In genomic region chr19:44807162-44807561, GRCh38 we compare ENCODE assay signal across 2 cellular contexts.
TF ChIP-seq lines count a peak whose summit lies in the region.

No MANE protein-coding gene starts in this region.

TF ChIP-seq in A549, 52 proteins besides CTCF, POLR2A, EP300 and RAD21:
- TF ChIP-seq BCL3 (IDR thresholded peaks at IDR 0.05) (no peak), ELK1 (IDR thresholded peaks at IDR 0.05; ENCODE audit: low read depth, low read length) (no peak), NPAS2 (CRISPR knock-in tag; IDR thresholded peaks at IDR 0.05; ENCODE audit: borderline replicate concordance) (peak; percentile 42; the same call in 1 of the 2 replicates), EHMT2 (IDR thresholded peaks at IDR 0.05; ENCODE audit: low read depth) (no peak), MYC (IDR thresholded peaks at IDR 0.05; ENCODE audit: borderline replicate concordance, low read length) (no peak), TFCP2L1 (CRISPR knock-in tag; IDR thresholded peaks at IDR 0.05) (no peak), ZFP36 (IDR thresholded peaks at IDR 0.05; ENCODE audit: borderline replicate concordance, partially characterized antibody) (peak; percentile 54), USF2 (IDR thresholded peaks at IDR 0.05) (no peak), JUN (IDR thresholded peaks at IDR 0.05) (no peak), HOXA7 (CRISPR knock-in tag; IDR thresholded peaks at IDR 0.05) (no peak), ZSCAN20 (CRISPR knock-in tag; IDR thresholded peaks at IDR 0.05) (no peak), MAX (IDR thresholded peaks at IDR 0.05) (no peak; the same call in 1 of the 2 replicates), REST (IDR thresholded peaks at IDR 0.05) (no peak), MAZ (IDR thresholded peaks at IDR 0.05; ENCODE audit: borderline replicate concordance, low read depth, low read length) (no peak), CBX8 (IDR thresholded peaks at IDR 0.05) (no peak), CBX2 (IDR thresholded peaks at IDR 0.05; ENCODE audit: borderline replicate concordance, low read depth) (no peak), ZNF302 (CRISPR knock-in tag; IDR thresholded peaks at IDR 0.05) (no peak), CHD2 (IDR thresholded peaks at IDR 0.05; ENCODE audit: low read length, partially characterized antibody) (no peak), PBX3 (IDR thresholded peaks at IDR 0.05) (no peak), KDM5A (IDR thresholded peaks at IDR 0.05) (no peak), HOXB5 (CRISPR knock-in tag; IDR thresholded peaks at IDR 0.05) (no peak), HDAC2 (IDR thresholded peaks at IDR 0.05) (no peak), NFE2L2 (conservative IDR thresholded peaks at IDR 0.05; ENCODE audit: low read length) (no peak), BHLHE40 (IDR thresholded peaks at IDR 0.05; ENCODE audit: low read depth, low read length) (peak; percentile 93), RFX5 (IDR thresholded peaks at IDR 0.05) (no peak), GATA3 (IDR thresholded peaks at IDR 0.05; ENCODE audit: borderline replicate concordance) (no peak)
TF ChIP-seq in A549: peak in this region for 3.

TF ChIP-seq in HepG2, 621 proteins besides CTCF, POLR2A, EP300 and RAD21 (continues in another document):
- peak; percentile 82 for TF ChIP-seq TFE3 (CRISPR knock-in tag; IDR thresholded peaks at IDR 0.05)
- TF ChIP-seq ZNF12 (CRISPR knock-in tag; IDR thresholded peaks at IDR 0.05) = peak; percentile 45; the same call in 1 of the 2 replicates
- no peak for TF ChIP-seq KMT2A (CRISPR knock-in tag; IDR thresholded peaks at IDR 0.05)
- no peak for TF ChIP-seq NR2F6 (IDR thresholded peaks at IDR 0.05)
- TF ChIP-seq NR2F6 (CRISPR knock-in tag; IDR thresholded peaks at IDR 0.05) = peak; percentile 66
- TF ChIP-seq SAP130 (CRISPR knock-in tag; IDR thresholded peaks at IDR 0.05; ENCODE audit: low read depth) = peak; percentile 72
- 0 out of 2 replicates have a peak, but pooled peaks have one; percentile 37 for TF ChIP-seq RARA (CRISPR knock-in tag; IDR thresholded peaks at IDR 0.05)
- no peak for TF ChIP-seq BRD4 (CRISPR knock-in tag; IDR thresholded peaks at IDR 0.05)
- peak; percentile 50; the same call in 1 of the 2 replicates for TF ChIP-seq HIVEP1 (CRISPR knock-in tag; IDR thresholded peaks at IDR 0.05)
- peak; percentile 50 for TF ChIP-seq ZNF609 (CRISPR knock-in tag; IDR thresholded peaks at IDR 0.05; ENCODE audit: borderline replicate concordance)
- 0 out of 2 replicates have a peak, but pooled peaks have one; percentile 29 for TF ChIP-seq TFDP2 (CRISPR knock-in tag; IDR thresholded peaks at IDR 0.05)
- TF ChIP-seq ZBTB39 (CRISPR knock-in tag; IDR thresholded peaks at IDR 0.05) = peak; percentile 95
- peak; percentile 75; the same call in 1 of the 2 replicates for TF ChIP-seq ZNF331 (CRISPR knock-in tag; IDR thresholded peaks at IDR 0.05)
- TF ChIP-seq MZF1 (CRISPR knock-in tag; IDR thresholded peaks at IDR 0.05; ENCODE audit: borderline replicate concordance) = no peak
- peak; percentile 84 for TF ChIP-seq ARID5B (CRISPR knock-in tag; IDR thresholded peaks at IDR 0.05)
- TF ChIP-seq PATZ1 (CRISPR knock-in tag; IDR thresholded peaks at IDR 0.05) = peak; percentile 63; the same call in 1 of the 2 replicates
- TF ChIP-seq SKIL (CRISPR knock-in tag; IDR thresholded peaks at IDR 0.05; ENCODE audit: borderline replicate concordance) = peak; percentile 41; the same call in 1 of the 2 replicates
- peak; percentile 77; the same call in 1 of the 2 replicates for TF ChIP-seq THRA (CRISPR knock-in tag; IDR thresholded peaks at IDR 0.05; ENCODE audit: borderline replicate concordance)
- TF ChIP-seq LCORL (IDR thresholded peaks at IDR 0.05) = no peak
- peak; percentile 72 for TF ChIP-seq LCORL (CRISPR knock-in tag; IDR thresholded peaks at IDR 0.05)
